Comparison of ENCODE assay signal across 13 cellular contexts in genomic region chr10:30447125-30447799, GRCh38. TPM values are rescaled to one million over a fixed set of nuclear protein-coding genes. Genes with fewer than 3 reads are reported as not detected.
DNase-seq lines count a peak whose midpoint lies in the region; ATAC-seq and TF ChIP-seq lines count a peak whose summit lies in the region.
"Had no signal": no experiment of that assay in that cellular context is flagged by ENCODE, and none has a peak within 500 bp of the region (broad histone marks: within the 10 kb centered on the region; RNA-seq: fewer than 3 reads in every experiment).

No MANE protein-coding gene starts in this region.

- H3K27ac Mint-ChIP-seq in activated CD8-positive, alpha-beta T cell treated with anti-CD3 and anti-CD28 coated beads for 36 hours: no peak overlapping the region
- no peak overlapping the region for H3K27ac Mint-ChIP-seq in activated CD8-positive, alpha-beta T cell treated with anti-CD3 and anti-CD28 coated beads, Interleukin-2, amount 10 ng/mL, durations not matched to agents 7 days and 5 days
- peak overlapping the region; percentile 45 for H3K27ac Mint-ChIP-seq in T-helper 1 cell treated with Interleukin-12 subunit alpha and Interleukin-12 subunit beta and Interleukin-4 antibody, amounts not matched to agents 30 μg/mL and 1 μg/mL, for 36 hours
- H3K27ac Mint-ChIP-seq in stimulated activated naive CD8-positive, alpha-beta T cell treated with anti-CD3 and anti-CD28 coated beads, Interleukin-15, amount 100 ng/mL, for 72 hours: peak overlapping the region in 1 of 2 donors; percentile 5
- H3K27ac Mint-ChIP-seq: GM23338 had no signal

- no peaks in the 10 kb centered on the region for H3K9me3 Mint-ChIP-seq in activated CD8-positive, alpha-beta T cell treated with anti-CD3 and anti-CD28 coated beads for 36 hours
- no peaks in the 10 kb centered on the region for H3K9me3 Mint-ChIP-seq in activated CD8-positive, alpha-beta T cell treated with anti-CD3 and anti-CD28 coated beads, Interleukin-2, amount 10 ng/mL, durations not matched to agents 7 days and 5 days (ENCODE audit: insufficient read depth)
- no peaks in the 10 kb centered on the region for H3K9me3 Mint-ChIP-seq in T-helper 1 cell treated with Interleukin-12 subunit alpha and Interleukin-12 subunit beta and Interleukin-4 antibody, amounts not matched to agents 30 μg/mL and 1 μg/mL, for 36 hours
- H3K9me3 Mint-ChIP-seq in stimulated activated naive CD8-positive, alpha-beta T cell treated with anti-CD3 and anti-CD28 coated beads, Interleukin-15, amount 100 ng/mL, for 72 hours: no peaks in the 10 kb centered on the region
- H3K9me3 Mint-ChIP-seq: GM23338 had no signal

- intact Hi-C loops in activated CD8-positive, alpha-beta T cell treated with anti-CD3 and anti-CD28 coated beads for 36 hours (cut with micrococcal nuclease): no loop called here

- peak; percentile 51 for ATAC-seq in activated CD8-positive, alpha-beta T cell treated with anti-CD3 and anti-CD28 coated beads for 36 hours
- ATAC-seq in activated CD8-positive, alpha-beta T cell treated with anti-CD3 and anti-CD28 coated beads, Interleukin-2, amount 10 ng/mL, durations not matched to agents 7 days and 5 days: no peak
- peak; percentile 82 for ATAC-seq in stimulated activated naive CD8-positive, alpha-beta T cell treated with anti-CD3 and anti-CD28 coated beads, Interleukin-15, amount 100 ng/mL, for 72 hours
- ATAC-seq in HG02623 (IDR thresholded peaks at IDR 0.05; ENCODE audit: unreplicated experiment): no peak
- ATAC-seq: GM23338, HepG2 had no signal

- no peak for TF ChIP-seq CTCF in activated CD8-positive, alpha-beta T cell treated with anti-CD3 and anti-CD28 coated beads for 36 hours (IDR thresholded peaks at IDR 0.05)
- no peak for TF ChIP-seq CTCF in fibroblast of pulmonary artery (IDR thresholded peaks at IDR 0.05; ENCODE audit: low read length, missing control alignments)

- H3K4me3 Mint-ChIP-seq in activated CD8-positive, alpha-beta T cell treated with anti-CD3 and anti-CD28 coated beads for 36 hours: no peak overlapping the region
- H3K4me3 Mint-ChIP-seq in activated CD8-positive, alpha-beta T cell treated with anti-CD3 and anti-CD28 coated beads, Interleukin-2, amount 10 ng/mL, durations not matched to agents 7 days and 5 days: no peak overlapping the region
- no peak overlapping the region for H3K4me3 Mint-ChIP-seq in T-helper 1 cell treated with Interleukin-12 subunit alpha and Interleukin-12 subunit beta and Interleukin-4 antibody, amounts not matched to agents 30 μg/mL and 1 μg/mL, for 36 hours
- no peak overlapping the region for H3K4me3 Mint-ChIP-seq in stimulated activated naive CD8-positive, alpha-beta T cell treated with anti-CD3 and anti-CD28 coated beads, Interleukin-15, amount 100 ng/mL, for 72 hours
- H3K4me3 Mint-ChIP-seq: GM23338 had no signal

- H3K4me3 ChIP-seq in fibroblast of pulmonary artery (replicated peaks; ENCODE audit: low read depth, low read length): no peak overlapping the region
- H3K4me3 ChIP-seq: GM23338, hepatocyte had no signal

- no peak for DNase-seq in activated CD8-positive, alpha-beta T cell treated with anti-CD3 and anti-CD28 coated beads for 36 hours
- DNase-seq in activated CD8-positive, alpha-beta T cell treated with anti-CD3 and anti-CD28 coated beads, Interleukin-2, amount 10 ng/mL, durations not matched to agents 7 days and 5 days: no peak
- DNase-seq in fibroblast of pulmonary artery (ENCODE audit: low read depth): peak; percentile 62
- no peak for DNase-seq in stimulated activated naive CD8-positive, alpha-beta T cell treated with anti-CD3 and anti-CD28 coated beads, Interleukin-15, amount 100 ng/mL, for 72 hours
- DNase-seq in NCI-H1105 (lab: John Stamatoyannopoulos, UW): no peak
- no peak for DNase-seq in stimulated activated CD4-positive, alpha-beta T cell treated with anti-CD3 and anti-CD28 coated beads, Interleukin-2, amount 100 ng/mL, for 48 hours
- DNase-seq: activated gamma-delta T cell treated with Interleukin-2 at 50 U/mL for 16 hours, WERI-Rb-1 had no signal

- POLR2A ChIA-PET in activated CD8-positive, alpha-beta T cell treated with anti-CD3 and anti-CD28 coated beads for 36 hours (lab: Charles Lee): interaction anchor here (2.4 kb wide), 1 partner anchor 10 kb away, joined by 7 read pairs; no protein-coding TSS in a partner anchor
- POLR2A ChIA-PET in activated CD8-positive, alpha-beta T cell treated with anti-CD3 and anti-CD28 coated beads, Interleukin-2, amount 10 ng/mL, durations not matched to agents 7 days and 5 days (lab: Charles Lee): interaction anchor here (1.1 kb wide), 1 partner anchor 10 kb away, joined by 4 read pairs; no protein-coding TSS in a partner anchor

- H3K4me1 Mint-ChIP-seq in activated CD8-positive, alpha-beta T cell treated with anti-CD3 and anti-CD28 coated beads for 36 hours (ENCODE audit: low read depth): peaks cover 11% of the 10 kb centered on the region
- H3K4me1 Mint-ChIP-seq in activated CD8-positive, alpha-beta T cell treated with anti-CD3 and anti-CD28 coated beads, Interleukin-2, amount 10 ng/mL, durations not matched to agents 7 days and 5 days (ENCODE audit: low read depth): peaks cover 27% of the 10 kb centered on the region
- H3K4me1 Mint-ChIP-seq in T-helper 1 cell treated with Interleukin-12 subunit alpha and Interleukin-12 subunit beta and Interleukin-4 antibody, amounts not matched to agents 30 μg/mL and 1 μg/mL, for 36 hours (ENCODE audit: low read depth): peaks cover 50% of the 10 kb centered on the region
- H3K4me1 Mint-ChIP-seq in stimulated activated naive CD8-positive, alpha-beta T cell treated with anti-CD3 and anti-CD28 coated beads, Interleukin-15, amount 100 ng/mL, for 72 hours: no peaks in the 10 kb centered on the region
- H3K4me1 Mint-ChIP-seq: GM23338 had no signal

- CTCF ChIA-PET in activated CD8-positive, alpha-beta T cell treated with anti-CD3 and anti-CD28 coated beads for 36 hours (lab: Charles Lee): interaction anchor here (0.6 to 1.8 kb wide), 4 partner anchors 10 to 587 kb away, joined by 3 to 5 read pairs (median 4); no protein-coding TSS in a partner anchor
- CTCF ChIA-PET in activated CD8-positive, alpha-beta T cell treated with anti-CD3 and anti-CD28 coated beads, Interleukin-2, amount 10 ng/mL, durations not matched to agents 7 days and 5 days (lab: Charles Lee): interaction anchor here (0.9 to 1.7 kb wide), 2 partner anchors 9 to 92 kb away, joined by 3 to 7 read pairs; no protein-coding TSS in a partner anchor

- peaks cover 39% of the 10 kb centered on the region for H3K36me3 Mint-ChIP-seq in activated CD8-positive, alpha-beta T cell treated with anti-CD3 and anti-CD28 coated beads for 36 hours (ENCODE audit: low read depth)
- H3K36me3 Mint-ChIP-seq in activated CD8-positive, alpha-beta T cell treated with anti-CD3 and anti-CD28 coated beads, Interleukin-2, amount 10 ng/mL, durations not matched to agents 7 days and 5 days (ENCODE audit: low read depth): peaks cover 65% of the 10 kb centered on the region
- peaks cover 56% of the 10 kb centered on the region for H3K36me3 Mint-ChIP-seq in T-helper 1 cell treated with Interleukin-12 subunit alpha and Interleukin-12 subunit beta and Interleukin-4 antibody, amounts not matched to agents 30 μg/mL and 1 μg/mL, for 36 hours (ENCODE audit: low read depth)

- no peaks in the 10 kb centered on the region for H3K27me3 Mint-ChIP-seq in activated CD8-positive, alpha-beta T cell treated with anti-CD3 and anti-CD28 coated beads for 36 hours
- H3K27me3 Mint-ChIP-seq in activated CD8-positive, alpha-beta T cell treated with anti-CD3 and anti-CD28 coated beads, Interleukin-2, amount 10 ng/mL, durations not matched to agents 7 days and 5 days (ENCODE audit: low read depth): no peaks in the 10 kb centered on the region
- no peaks in the 10 kb centered on the region for H3K27me3 Mint-ChIP-seq in T-helper 1 cell treated with Interleukin-12 subunit alpha and Interleukin-12 subunit beta and Interleukin-4 antibody, amounts not matched to agents 30 μg/mL and 1 μg/mL, for 36 hours (ENCODE audit: low read depth)
- H3K27me3 Mint-ChIP-seq in stimulated activated naive CD8-positive, alpha-beta T cell treated with anti-CD3 and anti-CD28 coated beads, Interleukin-15, amount 100 ng/mL, for 72 hours: no peaks in the 10 kb centered on the region

RNA-seq across cellular contexts. Expression of gene MAP3K8, which starts 13.3 kb away (rescaled TPM):
- 10 to 100 TPM; 24.0 to 25.7 TPM for total RNA-seq in activated CD8-positive, alpha-beta T cell treated with anti-CD3 and anti-CD28 coated beads for 36 hours
- 10 to 100 TPM; 26.0 to 27.7 TPM for total RNA-seq in activated CD8-positive, alpha-beta T cell treated with anti-CD3 and anti-CD28 coated beads, Interleukin-2, amount 10 ng/mL, durations not matched to agents 7 days and 5 days

Comparison
In these comparisons a context has a peak if more than half of its experiments do, and no peak if none do; other contexts are left out.
1. ATAC-seq: peak in activated CD8-positive, alpha-beta T cell treated with anti-CD3 and anti-CD28 coated beads for 36 hours (single experiment) and stimulated activated naive CD8-positive, alpha-beta T cell treated with anti-CD3 and anti-CD28 coated beads, Interleukin-15, amount 100 ng/mL, for 72 hours (single experiment); none in activated CD8-positive, alpha-beta T cell treated with anti-CD3 and anti-CD28 coated beads, Interleukin-2, amount 10 ng/mL, durations not matched to agents 7 days and 5 days (single experiment) and HG02623 (single experiment).